In the genomic region with DNA sequence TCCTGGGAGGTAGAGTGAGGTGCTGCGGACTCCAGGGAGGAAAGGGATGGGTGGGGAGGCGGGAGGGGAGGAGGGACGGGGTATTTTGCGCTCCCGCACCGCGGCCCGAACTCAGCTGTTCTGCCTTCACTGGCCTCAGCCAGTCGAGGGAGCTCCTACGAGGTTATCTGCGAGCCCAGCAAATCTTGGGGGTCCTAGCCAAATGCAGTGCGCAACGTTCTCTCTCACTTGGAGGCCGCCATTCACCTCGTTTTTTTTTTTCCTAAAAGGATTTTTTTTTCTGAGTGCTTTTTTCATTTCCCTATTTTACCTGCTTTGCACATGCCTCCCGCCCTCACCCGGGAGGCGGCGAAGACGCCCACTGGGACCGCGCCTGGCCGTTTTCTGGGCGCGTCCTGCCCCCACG, we compare ENCODE assay signal across 8 cellular contexts. TPM values are rescaled to one million over a fixed set of nuclear protein-coding genes. Genes with fewer than 3 reads are reported as not detected.
A peak's percentile ranks its signal among the peaks of the same experiment; 100 is the strongest.
DNase-seq lines count a peak whose midpoint lies in the region; ATAC-seq and TF ChIP-seq lines count a peak whose summit lies in the region.

No MANE protein-coding gene starts in this region.

- no peak overlapping the region for H3K9ac ChIP-seq in muscle layer of colon (ENCODE audit: low read length)

- H3K4me1 ChIP-seq in muscle layer of colon (ENCODE audit: insufficient read depth, low read length), result peaks cover 37% of the 10 kb centered on the region

- H3K4me3 Mint-ChIP-seq in CD4-positive, alpha-beta T cell, result peak overlapping the region; percentile 92
- H3K4me3 Mint-ChIP-seq in IgD-negative memory B cell, result peak overlapping the region; percentile 88 to 98 (median 95)

- intact Hi-C loops in CD4-positive, alpha-beta T cell (cut with DNase I, micrococcal nuclease), result loop anchor here (5.0 to 10.0 kb wide), 5 partner anchors 305 to 932 kb away; no protein-coding TSS in a partner anchor

- peaks cover 44% of the 10 kb centered on the region for H3K27me3 Mint-ChIP-seq in CD4-positive, alpha-beta T cell
- H3K27me3 Mint-ChIP-seq in IgD-negative memory B cell, result peaks cover 36% of the 10 kb centered on the region

- peaks cover 47% of the 10 kb centered on the region for H3K27me3 ChIP-seq in CD4-positive, alpha-beta T cell (ENCODE audit: control insufficient read depth, insufficient read depth, low read length)
- peaks cover 35 to 56% of the 10 kb centered on the region in 2 donors for H3K27me3 ChIP-seq in muscle layer of colon (ENCODE audit: control insufficient read depth in 1 of 2, insufficient read depth in 2 of 2, low read length in 2 of 2)

- POLR2A ChIA-PET in CD4-positive, alpha-beta T cell (lab: Charles Lee), result interaction anchor here (1.0 kb wide), 1 partner anchor 37 kb away, joined by 4 read pairs; no protein-coding TSS in a partner anchor

- H3K36me3 Mint-ChIP-seq in CD4-positive, alpha-beta T cell (ENCODE audit: low read depth), result peaks cover 28% of the 10 kb centered on the region
- peaks cover 2% of the 10 kb centered on the region for H3K36me3 Mint-ChIP-seq in IgD-negative memory B cell

- H3K9me3 ChIP-seq in CD4-positive, alpha-beta T cell (ENCODE audit: control insufficient read depth, low read length), result no peaks in the 10 kb centered on the region
- H3K9me3 ChIP-seq in muscle layer of colon (ENCODE audit: low read length), result no peaks in the 10 kb centered on the region

- H3K4me1 Mint-ChIP-seq in CD4-positive, alpha-beta T cell (ENCODE audit: low read depth), result peaks cover 33% of the 10 kb centered on the region
- H3K4me1 Mint-ChIP-seq in IgD-negative memory B cell, result peaks cover 21 to 40% (median 24%) of the 10 kb centered on the region in 3 donors

- no peaks in the 10 kb centered on the region for H3K9me3 Mint-ChIP-seq in CD4-positive, alpha-beta T cell
- no peaks in the 10 kb centered on the region for H3K9me3 Mint-ChIP-seq in IgD-negative memory B cell

- H3K36me3 ChIP-seq in muscle layer of colon (ENCODE audit: insufficient read depth, low read length), result no peaks in the 10 kb centered on the region

- no peak for TF ChIP-seq CTCF in CD4-positive, alpha-beta T cell (IDR thresholded peaks at IDR 0.05)
- no peak for TF ChIP-seq CTCF in cardiac fibroblast (IDR thresholded peaks at IDR 0.05; ENCODE audit: low read depth, low read length)

- H3K4me3 ChIP-seq in cardiac fibroblast (replicated peaks in 1 of 2; ENCODE audit: low read depth in 2 of 2, low read length in 2 of 2) (peak overlapping the region; percentile 56 to 68), muscle layer of colon (ENCODE audit: low read depth in 1 of 2, low read length in 2 of 2) (peak overlapping the region; percentile 76 to 94)

- DNase-seq in CD4-positive, alpha-beta T cell, result peak in 2 of 10 experiments; percentile 2
- no peak for DNase-seq in cardiac fibroblast (ENCODE audit: low read depth in 2 of 2)
- DNase-seq in NCI-H524 treated with DMSO at 0.1 percent for 48 hours (lab: John Stamatoyannopoulos, UW), result no peak
- no peak for DNase-seq in NCI-H187 (lab: John Stamatoyannopoulos, UW)

- no peak overlapping the region for H3K27ac ChIP-seq in CD4-positive, alpha-beta T cell (ENCODE audit: low read depth, low read length)
- H3K27ac ChIP-seq in muscle layer of colon (ENCODE audit: low read depth, low read length), result no peak overlapping the region

- peak overlapping the region; percentile 9 for H3K27ac Mint-ChIP-seq in CD4-positive, alpha-beta T cell
- peak overlapping the region; percentile 87 to 97 (median 90) for H3K27ac Mint-ChIP-seq in IgD-negative memory B cell

- CTCF ChIA-PET in CD4-positive, alpha-beta T cell (lab: Charles Lee), result interaction anchor here (1.4 kb wide), 1 partner anchor 13 kb away, joined by 6 read pairs; no protein-coding TSS in a partner anchor

- no peak for ATAC-seq in CD4-positive, alpha-beta T cell (ENCODE audit: poor library complexity)
- no peak for ATAC-seq in GM21723 (IDR thresholded peaks at IDR 0.05; ENCODE audit: unreplicated experiment)
- ATAC-seq in esophagus mucosa, result no peak

RNA-seq across cellular contexts. Expression of gene BCL2L11, which starts 0.9 kb away (rescaled TPM):
- total RNA-seq in CD4-positive, alpha-beta T cell, result 10 to 100 TPM; 48.6 to 50.1 TPM
- polyA plus RNA-seq in IgD-negative memory B cell, result 22.3 TPM
- total RNA-seq in esophagus mucosa, result 16.6 TPM
